ENCODE assay signal across 8 cellular contexts in genomic region chr17:4908711-4909496, GRCh38. TPM values are rescaled to one million over a fixed set of nuclear protein-coding genes. Genes with fewer than 3 reads are reported as not detected.
DNase-seq lines count a peak whose midpoint lies in the region; ATAC-seq and TF ChIP-seq lines count a peak whose summit lies in the region.

No MANE protein-coding gene starts in this region.

- 35% methylated on average over 20 of the region's 20 CpGs for WGBS in thymus

- H3K9me3 ChIP-seq in MM.1S (replicated peaks; ENCODE audit: insufficient read depth, low read length) = no peaks in the 10 kb centered on the region
- H3K9me3 ChIP-seq in SJSA1 (replicated peaks) = no peaks in the 10 kb centered on the region
- no peaks in the 10 kb centered on the region for H3K9me3 ChIP-seq in thymus (ENCODE audit: control insufficient read depth)

- DNase-seq in GM12865 (ENCODE audit: low read depth) (peak; percentile 92), MM.1S (peak; percentile 84), SJSA1 (ENCODE audit: low read depth in 1 of 2, low spot score in 2 of 2) (peak; percentile 81 to 84), germinal center (ENCODE audit: low spot score) (peak; percentile 66), occipital lobe (lab: John Stamatoyannopoulos, UW) (peak; percentile 79)
- DNase-seq in activated naive CD4-positive, alpha-beta T cell (lab: John Stamatoyannopoulos, UW) = peak in 3 of 4 experiments; percentile 22 to 61 (median 49)

- no peak for ATAC-seq in GM19395 (IDR thresholded peaks at IDR 0.05; ENCODE audit: unreplicated experiment)

- H3K9ac ChIP-seq in MM.1S (ENCODE audit: low read length) = no peak overlapping the region

- peak overlapping the region; percentile 61 for H2AFZ ChIP-seq in MM.1S (ENCODE audit: low read length)

- H3F3A ChIP-seq in MM.1S (ENCODE audit: insufficient read depth, low read length) = no peaks in the 10 kb centered on the region

- no peaks in the 10 kb centered on the region for H3K4me1 ChIP-seq in MM.1S (ENCODE audit: low read length)
- peaks cover 9% of the 10 kb centered on the region for H3K4me1 ChIP-seq in SJSA1 (replicated peaks)
- H3K4me1 ChIP-seq in thymus (ENCODE audit: control insufficient read depth, insufficient read depth, low read length) = no peaks in the 10 kb centered on the region

- H3K79me2 ChIP-seq in MM.1S (ENCODE audit: low read length) = no peaks in the 10 kb centered on the region

- H3K27ac ChIP-seq in MM.1S (ENCODE audit: low read length) (no peak overlapping the region), SJSA1 (no peak overlapping the region), thymus (ENCODE audit: low read depth) (peak overlapping the region; percentile 22)

- H3K27me3 ChIP-seq in MM.1S (replicated peaks; ENCODE audit: insufficient read depth, low read length) = no peaks in the 10 kb centered on the region
- H3K27me3 ChIP-seq in SJSA1 (replicated peaks) = no peaks in the 10 kb centered on the region
- H3K27me3 ChIP-seq in thymus (ENCODE audit: control insufficient read depth, insufficient read depth) = peaks cover 3% of the 10 kb centered on the region

- H3K4me3 ChIP-seq in GM12865 (ENCODE audit: low read depth, low read length) = no peak overlapping the region
- H3K4me3 ChIP-seq in MM.1S (ENCODE audit: low read length) = no peak overlapping the region
- no peak overlapping the region for H3K4me3 ChIP-seq in SJSA1
- no peak overlapping the region for H3K4me3 ChIP-seq in thymus (ENCODE audit: low read length)

- no peaks in the 10 kb centered on the region for H3K9me2 ChIP-seq in MM.1S (replicated peaks; ENCODE audit: insufficient read depth, low read length)

- TF ChIP-seq CTCF in GM12865 (IDR thresholded peaks at IDR 0.05; ENCODE audit: insufficient read depth, low read depth, low read length, missing control alignments) (peak; percentile 84), MM.1S (IDR thresholded peaks at IDR 0.05; ENCODE audit: low read length) (peak; percentile 74)

- H4K20me1 ChIP-seq in MM.1S (ENCODE audit: insufficient read depth, low read length) = no peaks in the 10 kb centered on the region

- H3K4me2 ChIP-seq in MM.1S (ENCODE audit: low read depth, low read length) = 0 out of 2 replicates have a peak overlapping the region, but pooled peaks have one; percentile 13

- no peaks in the 10 kb centered on the region for H3K36me3 ChIP-seq in MM.1S (replicated peaks; ENCODE audit: insufficient read depth, low read length)
- no peaks in the 10 kb centered on the region for H3K36me3 ChIP-seq in SJSA1
- no peaks in the 10 kb centered on the region for H3K36me3 ChIP-seq in thymus (ENCODE audit: control insufficient read depth, insufficient read depth)

RNA-seq across cellular contexts. Expression of gene CHRNE, which starts 6.0 kb away (rescaled TPM):
- total RNA-seq in SJSA1 (2014; rRNA removed; shearing (Covaris generic)) = 0.29 TPM in 1 of 2 replicates, not detected in the other
- total RNA-seq in occipital lobe = 0.62 TPM
- 1.9 TPM for polyA plus RNA-seq in thymus

RNA-seq across cellular contexts. Expression of gene C17orf107, which starts 9.6 kb away (rescaled TPM):
- 0.18 TPM in 1 of 2 replicates, not detected in the other for total RNA-seq in SJSA1 (2014; rRNA removed; shearing (Covaris generic))
- 6.9 TPM for total RNA-seq in occipital lobe
- polyA plus RNA-seq in thymus = 1.2 TPM

RNA-seq across cellular contexts. Expression of gene GP1BA, which starts 23.2 kb away (rescaled TPM):
- total RNA-seq in SJSA1 (2014; rRNA removed; shearing (Covaris generic)) = not detected in 2 replicates
- not detected for total RNA-seq in occipital lobe
- 0.09 TPM for polyA plus RNA-seq in thymus

RNA-seq across cellular contexts. Expression of gene SLC25A11, which starts 30.9 kb away (rescaled TPM):
- 67.6 and 68.4 TPM in 2 replicates for total RNA-seq in SJSA1 (2014; rRNA removed; shearing (Covaris generic))
- 44.6 TPM for total RNA-seq in occipital lobe
- 30.9 TPM for polyA plus RNA-seq in thymus

RNA-seq across cellular contexts. Expression of gene RNF167, which starts 31.2 kb away (rescaled TPM):
- total RNA-seq in SJSA1 (2014; rRNA removed; shearing (Covaris generic)) = 4.2 and 13.0 TPM in 2 replicates
- total RNA-seq in occipital lobe = 10.3 TPM
- polyA plus RNA-seq in thymus = 189 TPM
